In the genomic region with DNA sequence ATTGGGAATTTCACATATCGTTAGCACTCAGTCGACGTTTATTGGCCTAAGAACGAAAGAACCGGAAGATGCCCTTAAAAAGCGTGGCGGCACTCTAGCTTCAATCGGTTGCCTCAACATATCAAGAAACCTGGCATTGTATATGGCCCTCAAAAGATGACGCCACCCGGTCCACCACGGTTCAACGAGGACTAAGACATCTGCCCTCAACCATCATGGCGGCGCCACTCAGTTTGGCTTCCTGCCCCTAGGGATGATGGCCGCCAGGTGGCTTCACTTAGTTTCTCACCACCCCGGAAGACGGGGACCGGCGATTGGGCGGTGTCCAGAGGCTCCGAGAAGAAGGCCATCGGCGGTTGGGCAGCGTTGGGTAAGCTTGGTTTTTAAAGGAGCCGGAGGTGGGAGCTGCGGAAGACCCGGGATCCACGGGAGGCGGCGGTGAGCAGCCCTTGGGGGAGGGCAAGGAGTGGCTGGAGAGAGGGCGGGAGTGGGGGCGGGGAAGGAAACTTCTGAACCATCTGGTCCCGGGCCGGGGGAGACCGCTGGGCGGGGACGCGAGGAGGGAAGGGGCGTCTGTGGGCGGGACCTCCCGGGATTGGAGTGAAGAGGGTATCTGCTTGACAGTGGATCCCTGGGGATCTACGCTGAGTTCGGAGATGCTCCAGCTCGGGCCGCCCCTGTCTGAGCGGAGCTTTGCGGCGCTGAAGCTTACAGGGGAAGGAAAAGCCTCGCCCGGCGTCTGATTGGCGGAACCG, we compare ENCODE assay signal across 1 cellular context.
TF ChIP-seq lines count a peak whose summit lies in the region.

TSS of gene PRR14 (plus strand) at position 592 of the 755 bp plus-strand sequence. CDS start 686 bp downstream, outside the sequence.

TF ChIP-seq in HepG2, 621 proteins besides CTCF, POLR2A, EP300 and RAD21 (continued from another document and continues in another):
- TF ChIP-seq, protein P1, sequence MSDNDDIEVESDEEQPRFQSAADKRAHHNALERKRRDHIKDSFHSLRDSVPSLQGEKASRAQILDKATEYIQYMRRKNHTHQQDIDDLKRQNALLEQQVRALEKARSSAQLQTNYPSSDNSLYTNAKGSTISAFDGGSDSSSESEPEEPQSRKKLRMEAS (IDR thresholded peaks at IDR 0.05): peak; percentile 75
- TF ChIP-seq ZNF772 (CRISPR knock-in tag; IDR thresholded peaks at IDR 0.05): no peak
- TF ChIP-seq, protein P2, sequence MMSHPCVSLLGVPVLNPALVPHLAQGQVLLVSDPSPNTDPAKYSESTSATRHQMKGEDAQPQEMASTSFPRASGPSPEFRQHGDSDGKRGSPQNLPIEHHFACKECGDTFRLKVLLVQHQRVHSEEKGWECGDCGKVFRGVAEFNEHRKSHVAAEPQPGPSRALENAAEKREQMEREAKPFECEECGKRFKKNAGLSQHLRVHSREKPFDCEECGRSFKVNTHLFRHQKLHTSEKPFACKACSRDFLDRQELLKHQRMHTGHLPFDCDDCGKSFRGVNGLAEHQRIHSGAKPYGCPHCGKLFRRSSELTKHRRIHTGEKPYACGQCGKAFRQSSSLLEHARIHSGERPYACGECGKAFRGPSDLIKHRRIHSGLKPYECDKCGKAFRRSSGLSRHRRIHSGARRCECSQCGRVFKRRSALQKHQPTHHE (CRISPR knock-in tag; IDR thresholded peaks at IDR 0.05; ENCODE audit: borderline replicate concordance): 0 out of 2 replicates have a peak, but pooled peaks have one; percentile 55
- TF ChIP-seq ZNF484 (CRISPR knock-in tag; IDR thresholded peaks at IDR 0.05; ENCODE audit: borderline replicate concordance, low read depth): no peak
- peak; percentile 63; the same call in 1 of the 2 replicates for TF ChIP-seq ESRRA (CRISPR knock-in tag; IDR thresholded peaks at IDR 0.05; ENCODE audit: low read depth)
- no peak for TF ChIP-seq SCMH1 (CRISPR knock-in tag; IDR thresholded peaks at IDR 0.05; ENCODE audit: borderline replicate concordance)
- 0 out of 2 replicates have a peak, but pooled peaks have one; percentile 42 for TF ChIP-seq ZNF329 (CRISPR knock-in tag; IDR thresholded peaks at IDR 0.05; ENCODE audit: low read depth)
- TF ChIP-seq ZNF225 (CRISPR knock-in tag; IDR thresholded peaks at IDR 0.05): 0 out of 2 replicates have a peak, but pooled peaks have one; percentile 11
- TF ChIP-seq, protein P3, sequence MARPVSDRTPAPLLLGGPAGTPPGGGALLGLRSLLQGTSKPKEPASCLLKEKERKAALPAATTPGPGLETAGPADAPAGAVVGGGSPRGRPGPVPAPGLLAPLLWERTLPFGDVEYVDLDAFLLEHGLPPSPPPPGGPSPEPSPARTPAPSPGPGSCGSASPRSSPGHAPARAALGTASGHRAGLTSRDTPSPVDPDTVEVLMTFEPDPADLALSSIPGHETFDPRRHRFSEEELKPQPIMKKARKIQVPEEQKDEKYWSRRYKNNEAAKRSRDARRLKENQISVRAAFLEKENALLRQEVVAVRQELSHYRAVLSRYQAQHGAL (CRISPR knock-in tag; IDR thresholded peaks at IDR 0.05; ENCODE audit: not compliant biosample characterization): no peak
- TF ChIP-seq RCOR2 (CRISPR knock-in tag; IDR thresholded peaks at IDR 0.05): no peak
- TF ChIP-seq ZNF839 (CRISPR knock-in tag; IDR thresholded peaks at IDR 0.05; ENCODE audit: borderline replicate concordance): no peak; the same call in 1 of the 2 replicates
- no peak for TF ChIP-seq GMEB2 (CRISPR knock-in tag; IDR thresholded peaks at IDR 0.05; ENCODE audit: low read depth)
- no peak for TF ChIP-seq CBX1 (IDR thresholded peaks at IDR 0.05; ENCODE audit: low read depth)
- TF ChIP-seq ZNF747 (CRISPR knock-in tag; IDR thresholded peaks at IDR 0.05; ENCODE audit: borderline replicate concordance): no peak; the same call in 1 of the 2 replicates
- no peak; the same call in 1 of the 2 replicates for TF ChIP-seq ISL2 (CRISPR knock-in tag; IDR thresholded peaks at IDR 0.05)
- no peak for TF ChIP-seq ZBTB26 (CRISPR knock-in tag; IDR thresholded peaks at IDR 0.05; ENCODE audit: borderline replicate concordance)
- no peak; the same call in 1 of the 2 replicates for TF ChIP-seq ZSCAN9 (CRISPR knock-in tag; IDR thresholded peaks at IDR 0.05; ENCODE audit: borderline replicate concordance)
- no peak for TF ChIP-seq TBX2 (CRISPR knock-in tag; IDR thresholded peaks at IDR 0.05; ENCODE audit: borderline replicate concordance)
- TF ChIP-seq ZNF703 (CRISPR knock-in tag; IDR thresholded peaks at IDR 0.05; ENCODE audit: borderline replicate concordance): no peak
- no peak for TF ChIP-seq NFIC (IDR thresholded peaks at IDR 0.05; ENCODE audit: low read length)
- peak; percentile 44; the same call in 1 of the 2 replicates for TF ChIP-seq ETV5 (CRISPR knock-in tag; IDR thresholded peaks at IDR 0.05; ENCODE audit: borderline replicate concordance)
- TF ChIP-seq ZHX2 (IDR thresholded peaks at IDR 0.05; ENCODE audit: low read depth): peak; percentile 100
- no peak for TF ChIP-seq ZHX2 (CRISPR knock-in tag; IDR thresholded peaks at IDR 0.05; ENCODE audit: borderline replicate concordance)
- TF ChIP-seq KDM6A (CRISPR knock-in tag; IDR thresholded peaks at IDR 0.05; ENCODE audit: low read depth): no peak
- TF ChIP-seq, protein P4, sequence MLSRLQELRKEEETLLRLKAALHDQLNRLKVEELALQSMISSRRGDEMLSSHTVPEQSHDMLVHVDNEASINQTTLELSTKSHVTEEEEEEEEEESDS (CRISPR knock-in tag; IDR thresholded peaks at IDR 0.05; ENCODE audit: borderline replicate concordance): 0 out of 2 replicates have a peak, but pooled peaks have one; percentile 67
- no peak for TF ChIP-seq PBX3 (CRISPR knock-in tag; IDR thresholded peaks at IDR 0.05; ENCODE audit: borderline replicate concordance)
- TF ChIP-seq, protein P5, sequence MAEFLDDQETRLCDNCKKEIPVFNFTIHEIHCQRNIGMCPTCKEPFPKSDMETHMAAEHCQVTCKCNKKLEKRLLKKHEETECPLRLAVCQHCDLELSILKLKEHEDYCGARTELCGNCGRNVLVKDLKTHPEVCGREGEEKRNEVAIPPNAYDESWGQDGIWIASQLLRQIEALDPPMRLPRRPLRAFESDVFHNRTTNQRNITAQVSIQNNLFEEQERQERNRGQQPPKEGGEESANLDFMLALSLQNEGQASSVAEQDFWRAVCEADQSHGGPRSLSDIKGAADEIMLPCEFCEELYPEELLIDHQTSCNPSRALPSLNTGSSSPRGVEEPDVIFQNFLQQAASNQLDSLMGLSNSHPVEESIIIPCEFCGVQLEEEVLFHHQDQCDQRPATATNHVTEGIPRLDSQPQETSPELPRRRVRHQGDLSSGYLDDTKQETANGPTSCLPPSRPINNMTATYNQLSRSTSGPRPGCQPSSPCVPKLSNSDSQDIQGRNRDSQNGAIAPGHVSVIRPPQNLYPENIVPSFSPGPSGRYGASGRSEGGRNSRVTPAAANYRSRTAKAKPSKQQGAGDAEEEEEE (CRISPR knock-in tag; IDR thresholded peaks at IDR 0.05; ENCODE audit: borderline replicate concordance): no peak; the same call in 1 of the 2 replicates
- TF ChIP-seq MXI1 (IDR thresholded peaks at IDR 0.05; ENCODE audit: borderline replicate concordance, low read depth, low read length): peak; percentile 72; the same call in 1 of the 3 replicates
- peak; percentile 92 for TF ChIP-seq HCFC1 (IDR thresholded peaks at IDR 0.05; ENCODE audit: low read depth, low read length)
- TF ChIP-seq SP2 (CRISPR knock-in tag; IDR thresholded peaks at IDR 0.05): peak; percentile 65
- TF ChIP-seq ZNF205 (CRISPR knock-in tag; IDR thresholded peaks at IDR 0.05): peak; percentile 36; the same call in 1 of the 2 replicates
- no peak for TF ChIP-seq LCORL (IDR thresholded peaks at IDR 0.05)
- peak; percentile 65; the same call in 1 of the 2 replicates for TF ChIP-seq LCORL (CRISPR knock-in tag; IDR thresholded peaks at IDR 0.05)
- no peak for TF ChIP-seq EEA1 (CRISPR knock-in tag; IDR thresholded peaks at IDR 0.05; ENCODE audit: borderline replicate concordance)
- TF ChIP-seq, protein P6, sequence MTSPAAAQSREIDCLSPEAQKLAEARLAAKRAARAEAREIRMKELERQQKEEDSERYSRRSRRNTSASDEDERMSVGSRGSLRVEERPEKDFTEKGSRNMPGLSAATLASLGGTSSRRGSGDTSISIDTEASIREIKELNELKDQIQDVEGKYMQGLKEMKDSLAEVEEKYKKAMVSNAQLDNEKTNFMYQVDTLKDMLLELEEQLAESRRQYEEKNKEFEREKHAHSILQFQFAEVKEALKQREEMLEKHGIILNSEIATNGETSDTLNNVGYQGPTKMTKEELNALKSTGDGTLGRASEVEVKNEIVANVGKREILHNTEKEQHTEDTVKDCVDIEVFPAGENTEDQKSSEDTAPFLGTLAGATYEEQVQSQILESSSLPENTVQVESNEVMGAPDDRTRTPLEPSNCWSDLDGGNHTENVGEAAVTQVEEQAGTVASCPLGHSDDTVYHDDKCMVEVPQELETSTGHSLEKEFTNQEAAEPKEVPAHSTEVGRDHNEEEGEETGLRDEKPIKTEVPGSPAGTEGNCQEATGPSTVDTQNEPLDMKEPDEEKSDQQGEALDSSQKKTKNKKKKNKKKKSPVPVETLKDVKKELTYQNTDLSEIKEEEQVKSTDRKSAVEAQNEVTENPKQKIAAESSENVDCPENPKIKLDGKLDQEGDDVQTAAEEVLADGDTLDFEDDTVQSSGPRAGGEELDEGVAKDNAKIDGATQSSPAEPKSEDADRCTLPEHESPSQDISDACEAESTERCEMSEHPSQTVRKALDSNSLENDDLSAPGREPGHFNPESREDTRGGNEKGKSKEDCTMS (CRISPR knock-in tag; conservative IDR thresholded peaks at IDR 0.05): no peak
- no peak; the same call in 1 of the 2 replicates for TF ChIP-seq ZNF639 (CRISPR knock-in tag; conservative IDR thresholded peaks at IDR 0.05)
